ENCODE assay signal across 8 cellular contexts in genomic region chr14:24058260-24058950, GRCh38. TPM values are rescaled to one million over a fixed set of nuclear protein-coding genes. Genes with fewer than 3 reads are reported as not detected.
DNase-seq lines count a peak whose midpoint lies in the region; ATAC-seq and TF ChIP-seq lines count a peak whose summit lies in the region.

No MANE protein-coding gene starts in this region.

- DNase-seq in COLO829 (ENCODE audit: low spot score), result peak; percentile 45
- DNase-seq in LoVo (ENCODE audit: low spot score), result peak; percentile 77
- peak; percentile 2 for DNase-seq in SKM-1 (lab: John Stamatoyannopoulos, UW; ENCODE audit: unreplicated experiment)
- DNase-seq in cerebellum (ENCODE audit: low spot score), result peak; percentile 70
- DNase-seq in left colon, result peak; percentile 43 to 66
- DNase-seq in thyroid gland, result peak; percentile 73 to 84

- no peaks in the 10 kb centered on the region for H3K9me3 ChIP-seq in thyroid gland

- intact Hi-C loops in left colon (cut with DNase I, micrococcal nuclease) (no loop called here), thyroid gland (cut with DNase I) (loop anchor here (2.0 to 5.0 kb wide), 2 partner anchors 32 to 49 kb away; no protein-coding TSS in a partner anchor)

- TF ChIP-seq POLR2A in thyroid gland (IDR thresholded peaks at IDR 0.05), result no peak

- WGBS in thyroid gland, 2 donors, result 56 to 58% methylated on average over 7 of the region's 7 CpGs

- H3K4me1 ChIP-seq in thyroid gland, result no peaks in the 10 kb centered on the region

- peak; percentile 68 for ATAC-seq in GM19035 (IDR thresholded peaks at IDR 0.05; ENCODE audit: unreplicated experiment)
- ATAC-seq in left colon, result peak; percentile 85
- no peak for ATAC-seq in HG02759 (IDR thresholded peaks at IDR 0.05; ENCODE audit: unreplicated experiment)

- H3K27ac ChIP-seq in thyroid gland, result no peak overlapping the region

- no peaks in the 10 kb centered on the region for H3K27me3 ChIP-seq in thyroid gland

- peak; percentile 44 to 96 (median 78) for TF ChIP-seq CTCF in thyroid gland (IDR thresholded peaks at IDR 0.05)

- H3K36me3 ChIP-seq in thyroid gland, result no peaks in the 10 kb centered on the region

- H3K4me3 ChIP-seq in thyroid gland (replicated peaks in 1 of 3), result no peak overlapping the region

RNA-seq across cellular contexts. Expression of gene CARMIL3, which starts 6.6 kb away (rescaled TPM):
- total RNA-seq in cerebellum, result 34.0 TPM
- total RNA-seq in left colon, result 1 to 10 TPM; 1.1 to 3.4 TPM
- 1 to 10 TPM in 2 of 4 donors, under 1 TPM in 2; 0.63 to 1.3 (median 0.99) TPM for total RNA-seq in thyroid gland

RNA-seq across cellular contexts. Expression of gene CPNE6, which starts 13.0 kb away (rescaled TPM):
- total RNA-seq in cerebellum (0.36 TPM), left colon (under 1 TPM; 0.28 to 0.31 TPM), thyroid gland (under 1 TPM in 1 of 4 donors, not detected in 3; 0.29 TPM)

RNA-seq across cellular contexts. Expression of gene PCK2, which starts 35.7 kb away (rescaled TPM):
- 2.5 TPM for total RNA-seq in cerebellum
- 100 to 1,000 TPM; 150 to 223 TPM for total RNA-seq in left colon
- 10 to 100 TPM; 29.8 to 47.4 (median 39.3) TPM for total RNA-seq in thyroid gland

RNA-seq across cellular contexts. Expression of gene DCAF11, which starts 56.2 kb away (rescaled TPM):
- 46.2 TPM for total RNA-seq in cerebellum
- 100 to 1,000 TPM; 101 to 107 TPM for total RNA-seq in left colon
- total RNA-seq in thyroid gland, result 100 to 1,000 TPM in 3 of 4 donors, 10 to 100 TPM in 1; 90.6 to 155 (median 132) TPM

RNA-seq across cellular contexts. Expression of gene NRL, which starts 56.3 kb away (rescaled TPM):
- total RNA-seq in cerebellum, result 1.5 TPM
- total RNA-seq in left colon, result 1 to 10 TPM; 1.2 to 1.5 TPM
- total RNA-seq in thyroid gland, result 10 to 100 TPM in 2 of 4 donors, 1 to 10 TPM in 2; 2.1 to 11.7 (median 8.4) TPM

Comparison
In these comparisons a context has a peak if more than half of its experiments do, and no peak if none do; other contexts are left out.
1. DNase-seq: peak in every context shown above with its lines; median percentile 78 in thyroid gland; 77 in LoVo; 70 in cerebellum; 54 in left colon; 45 in COLO829; 2 in SKM-1.